1 cellular context compared by ENCODE assay signal in the genomic region with DNA sequence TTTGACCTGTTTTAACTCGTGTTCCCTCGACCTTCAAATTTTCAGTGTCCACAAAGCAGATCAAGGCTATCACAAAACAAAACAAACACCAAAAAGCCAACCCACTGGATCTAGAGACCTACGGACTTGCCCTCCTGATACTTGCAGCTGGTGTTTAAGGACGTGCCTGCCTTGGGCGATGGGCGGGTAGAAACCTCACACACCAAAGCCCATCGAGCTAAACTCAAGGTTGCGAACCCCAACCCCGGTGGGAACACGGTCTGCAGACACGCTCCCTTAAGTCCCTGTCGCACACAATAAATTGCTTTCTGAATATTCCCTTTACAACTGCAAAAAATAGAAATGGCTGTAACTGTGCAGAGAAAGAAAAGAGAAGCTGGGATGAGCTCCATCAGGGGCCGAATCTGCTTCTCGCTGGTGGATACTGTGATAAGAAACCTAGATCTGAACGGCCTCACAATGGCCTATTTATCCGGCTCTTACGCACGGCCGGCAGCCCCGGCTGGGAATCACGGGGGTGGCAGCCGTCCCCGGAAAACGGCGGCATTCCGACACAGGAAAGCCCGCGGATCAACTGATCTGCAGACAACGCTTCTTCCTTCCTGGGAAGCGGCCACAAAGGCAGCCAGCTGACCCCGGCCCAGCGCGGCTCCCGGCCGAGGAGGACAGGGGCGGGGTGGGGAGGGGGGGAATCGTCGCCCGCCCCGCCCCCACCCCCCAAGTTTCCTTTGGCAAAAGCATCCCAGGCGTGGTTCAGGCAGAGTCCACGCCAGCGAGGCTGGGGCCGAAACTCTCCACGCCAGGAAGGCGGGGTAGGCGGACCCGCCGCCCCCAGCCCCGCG.
TF ChIP-seq lines count a peak whose summit lies in the region.

No MANE protein-coding gene starts in this region.

TF ChIP-seq in HCT116, 20 proteins besides CTCF, POLR2A, EP300 and RAD21 (continued from another document):
- TF ChIP-seq SP1 (IDR thresholded peaks at IDR 0.05; ENCODE audit: low read depth) (no peak), EZH2 (IDR thresholded peaks at IDR 0.05) (no peak)
- TF ChIP-seq, protein P1, sequence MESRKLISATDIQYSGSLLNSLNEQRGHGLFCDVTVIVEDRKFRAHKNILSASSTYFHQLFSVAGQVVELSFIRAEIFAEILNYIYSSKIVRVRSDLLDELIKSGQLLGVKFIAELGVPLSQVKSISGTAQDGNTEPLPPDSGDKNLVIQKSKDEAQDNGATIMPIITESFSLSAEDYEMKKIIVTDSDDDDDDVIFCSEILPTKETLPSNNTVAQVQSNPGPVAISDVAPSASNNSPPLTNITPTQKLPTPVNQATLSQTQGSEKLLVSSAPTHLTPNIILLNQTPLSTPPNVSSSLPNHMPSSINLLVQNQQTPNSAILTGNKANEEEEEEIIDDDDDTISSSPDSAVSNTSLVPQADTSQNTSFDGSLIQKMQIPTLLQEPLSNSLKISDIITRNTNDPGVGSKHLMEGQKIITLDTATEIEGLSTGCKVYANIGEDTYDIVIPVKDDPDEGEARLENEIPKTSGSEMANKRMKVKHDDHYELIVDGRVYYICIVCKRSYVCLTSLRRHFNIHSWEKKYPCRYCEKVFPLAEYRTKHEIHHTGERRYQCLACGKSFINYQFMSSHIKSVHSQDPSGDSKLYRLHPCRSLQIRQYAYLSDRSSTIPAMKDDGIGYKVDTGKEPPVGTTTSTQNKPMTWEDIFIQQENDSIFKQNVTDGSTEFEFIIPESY (IDR thresholded peaks at IDR 0.05; ENCODE audit: extremely low read depth, insufficient replicate concordance, low read length) = no peak
